1 cellular context compared by ENCODE assay signal in genomic region chr17:43483674-43484551, GRCh38.
A peak's percentile ranks its signal among the peaks of the same experiment; 100 is the strongest.
TF ChIP-seq lines count a peak whose summit lies in the region.

Gene DHX8 (plus strand): TSS chr17:43483975. CDS start chr17:43484038, 63 bp downstream.

TF ChIP-seq in GM12878, 131 proteins besides CTCF, POLR2A, EP300 and RAD21 (continued from another document):
- TF ChIP-seq E4F1 (IDR thresholded peaks at IDR 0.05; ENCODE audit: borderline replicate concordance, partially characterized antibody) (peak; percentile 97), SMAD5 (IDR thresholded peaks at IDR 0.05; ENCODE audit: low read depth) (peak; percentile 81; the same call in 1 of the 2 replicates), MEF2A (IDR thresholded peaks at IDR 0.05; ENCODE audit: insufficient read depth, low read depth, low read length) (peak; percentile 65), NR2F1 (conservative IDR thresholded peaks at IDR 0.05) (peak; percentile 42; the same call in 1 of the 2 replicates), FOXM1 (IDR thresholded peaks at IDR 0.05; ENCODE audit: low read depth, low read length) (peak; percentile 84), NRF1 (conservative IDR thresholded peaks at IDR 0.05; ENCODE audit: low read depth, low read length) (peak; percentile 68), DPF2 (IDR thresholded peaks at IDR 0.05) (0 out of 2 replicates have a peak, but pooled peaks have one; percentile 25), MEF2B (IDR thresholded peaks at IDR 0.05; ENCODE audit: partially characterized antibody, poor library complexity, severe bottlenecking) (no peak), IRF4 (IDR thresholded peaks at IDR 0.05; ENCODE audit: low read depth, low read length) (peak; percentile 66), ATF7 (IDR thresholded peaks at IDR 0.05; ENCODE audit: low read depth) (peak; percentile 58; the same call in 1 of the 2 replicates), MTA2 (IDR thresholded peaks at IDR 0.05; ENCODE audit: low read depth) (peak; percentile 84), ZBED1 (IDR thresholded peaks at IDR 0.05; ENCODE audit: borderline replicate concordance) (peak; percentile 41; the same call in 1 of the 2 replicates), NR2C1 (IDR thresholded peaks at IDR 0.05) (peak; percentile 99), YY1 (IDR thresholded peaks at IDR 0.05; ENCODE audit: low read depth, low read length) (peak; percentile 91), IKZF1 (conservative IDR thresholded peaks at IDR 0.05) (peak; percentile 95), ELK1 (IDR thresholded peaks at IDR 0.05; ENCODE audit: low read depth, low read length) (peak; percentile 84), GABPA (IDR thresholded peaks at IDR 0.05; ENCODE audit: low read depth) (peak; percentile 98), STAT1 (conservative IDR thresholded peaks at IDR 0.05) (peak; percentile 92; the same call in 1 of the 2 replicates), HCFC1 (IDR thresholded peaks at IDR 0.05; ENCODE audit: low read length) (peak; percentile 87), E2F4 (IDR thresholded peaks at IDR 0.05; ENCODE audit: low read depth, low read length) (peak; percentile 42), CBFB (IDR thresholded peaks at IDR 0.05; ENCODE audit: low read depth) (peak; percentile 97), SIN3A (IDR thresholded peaks at IDR 0.05; ENCODE audit: low read depth, low read length) (peak; percentile 92)
